ENCODE assay signal across 1 cellular context in genomic region chr22:21510397-21510796, GRCh38. TPM values are rescaled to one million over a fixed set of nuclear protein-coding genes. Genes with fewer than 3 reads are reported as not detected.
"Had no signal": no experiment of that assay in that cellular context is flagged by ENCODE, and none has a peak within 500 bp of the region (broad histone marks: within the 10 kb centered on the region; RNA-seq: fewer than 3 reads in every experiment).

No MANE protein-coding gene starts in this region.

RNA-seq across cellular contexts. Expression of gene RIMBP3C, which starts 40.9 kb away (rescaled TPM):
- total RNA-seq: RPMI7951 had no signal
